ENCODE assay signal across 11 cellular contexts in the genomic region with DNA sequence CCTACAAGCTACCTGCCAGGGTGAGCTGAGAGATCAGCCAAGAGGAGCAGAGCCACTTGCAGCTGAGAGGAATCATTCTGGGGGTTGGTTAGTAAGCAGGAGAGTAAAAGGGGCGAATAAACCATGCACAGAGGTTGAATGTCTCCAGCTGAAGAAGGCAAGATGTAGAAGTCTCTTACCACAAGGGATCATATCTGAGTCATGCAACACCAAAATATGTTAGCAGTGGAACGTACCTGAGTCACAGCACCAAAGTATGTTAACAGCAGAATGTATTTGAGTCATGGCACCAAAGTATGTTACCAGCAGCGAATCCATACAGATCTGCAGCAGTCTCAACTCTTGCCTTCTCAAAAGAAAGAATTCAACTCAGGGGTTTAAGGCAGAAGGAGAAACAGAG. TPM values are rescaled to one million over a fixed set of nuclear protein-coding genes. Genes with fewer than 3 reads are reported as not detected.
DNase-seq lines count a peak whose midpoint lies in the region; ATAC-seq and TF ChIP-seq lines count a peak whose summit lies in the region.
"Had no signal": no experiment of that assay in that cellular context is flagged by ENCODE, and none has a peak within 500 bp of the region (broad histone marks: within the 10 kb centered on the region; RNA-seq: fewer than 3 reads in every experiment).

No MANE protein-coding gene starts in this region.

- peaks cover 14% of the 10 kb centered on the region for H3K4me1 Mint-ChIP-seq in activated CD4-positive, alpha-beta T cell treated with anti-CD3 and anti-CD28 coated beads for 36 hours
- peaks cover 13% of the 10 kb centered on the region for H3K4me1 Mint-ChIP-seq in stimulated activated effector memory CD8-positive, alpha-beta T cell treated with anti-CD3 and anti-CD28 coated beads, Interleukin-12 subunit alpha, Interleukin-12 subunit beta, amount 100 ng/mL, for 72 hours

- DNase-seq in activated CD4-positive, alpha-beta T cell treated with anti-CD3 and anti-CD28 coated beads for 36 hours = peak; percentile 19
- no peak for DNase-seq in activated CD4-positive, alpha-beta T cell treated with anti-CD3 and anti-CD28 coated beads, Interleukin-2, amount 50 U/mL, for 4 hours
- DNase-seq in amniotic stem cell (lab: John Stamatoyannopoulos, UW) = peak; percentile 54
- DNase-seq in stimulated activated effector memory CD8-positive, alpha-beta T cell treated with anti-CD3 and anti-CD28 coated beads, Interleukin-12 subunit alpha, Interleukin-12 subunit beta, amount 100 ng/mL, for 72 hours (ENCODE audit: low spot score in 2 of 2) = no peak
- DNase-seq in right atrium auricular region (ENCODE audit: low spot score) = no peak
- no peak for DNase-seq in posterior cingulate gyrus
- no peak for DNase-seq in nucleus accumbens (lab: John Stamatoyannopoulos, UW)
- DNase-seq: GOT3, NCI-H524 had no signal

- peak; percentile 96 for ATAC-seq in activated CD4-positive, alpha-beta T cell treated with anti-CD3 and anti-CD28 coated beads for 36 hours
- peak; percentile 60 for ATAC-seq in HG03066 (IDR thresholded peaks at IDR 0.05; ENCODE audit: low read depth, unreplicated experiment)
- ATAC-seq in stimulated activated effector memory CD8-positive, alpha-beta T cell treated with anti-CD3 and anti-CD28 coated beads, Interleukin-12 subunit alpha, Interleukin-12 subunit beta, amount 100 ng/mL, for 72 hours = peak; percentile 100

- no peak overlapping the region for H3K27ac ChIP-seq in right atrium auricular region
- H3K27ac ChIP-seq: BLaER1 had no signal

- peaks cover 22% of the 10 kb centered on the region for H3K9me3 Mint-ChIP-seq in activated CD4-positive, alpha-beta T cell treated with anti-CD3 and anti-CD28 coated beads for 36 hours (ENCODE audit: low read depth)
- H3K9me3 Mint-ChIP-seq in stimulated activated effector memory CD8-positive, alpha-beta T cell treated with anti-CD3 and anti-CD28 coated beads, Interleukin-12 subunit alpha, Interleukin-12 subunit beta, amount 100 ng/mL, for 72 hours = peaks cover 5% of the 10 kb centered on the region

- peaks cover 0 to 20% of the 10 kb centered on the region in 2 donors for H3K9me3 ChIP-seq in right atrium auricular region

- H3K4me1 ChIP-seq in right atrium auricular region = no peaks in the 10 kb centered on the region
- H3K4me1 ChIP-seq: BLaER1 had no signal

- H3K36me3 ChIP-seq in right atrium auricular region = no peaks in the 10 kb centered on the region
- H3K36me3 ChIP-seq: BLaER1 had no signal

- H3K4me3 Mint-ChIP-seq in activated CD4-positive, alpha-beta T cell treated with anti-CD3 and anti-CD28 coated beads for 36 hours = no peak overlapping the region
- no peak overlapping the region for H3K4me3 Mint-ChIP-seq in stimulated activated effector memory CD8-positive, alpha-beta T cell treated with anti-CD3 and anti-CD28 coated beads, Interleukin-12 subunit alpha, Interleukin-12 subunit beta, amount 100 ng/mL, for 72 hours

- H3K27me3 Mint-ChIP-seq in activated CD4-positive, alpha-beta T cell treated with anti-CD3 and anti-CD28 coated beads for 36 hours = no peaks in the 10 kb centered on the region

- CTCF ChIA-PET in activated CD4-positive, alpha-beta T cell treated with anti-CD3 and anti-CD28 coated beads for 36 hours (lab: Charles Lee) = interaction anchor here (1.0 to 1.4 kb wide), 2 partner anchors 10 to 13 kb away, joined by 4 read pairs; no protein-coding TSS in a partner anchor

- peak overlapping the region; percentile 40 for H3K27ac Mint-ChIP-seq in activated CD4-positive, alpha-beta T cell treated with anti-CD3 and anti-CD28 coated beads for 36 hours
- H3K27ac Mint-ChIP-seq in stimulated activated effector memory CD8-positive, alpha-beta T cell treated with anti-CD3 and anti-CD28 coated beads, Interleukin-12 subunit alpha, Interleukin-12 subunit beta, amount 100 ng/mL, for 72 hours = no peak overlapping the region

- H3K36me3 Mint-ChIP-seq in activated CD4-positive, alpha-beta T cell treated with anti-CD3 and anti-CD28 coated beads for 36 hours (ENCODE audit: low read depth) = peaks cover 2% of the 10 kb centered on the region
- H3K36me3 Mint-ChIP-seq in stimulated activated effector memory CD8-positive, alpha-beta T cell treated with anti-CD3 and anti-CD28 coated beads, Interleukin-12 subunit alpha, Interleukin-12 subunit beta, amount 100 ng/mL, for 72 hours = peaks cover 6% of the 10 kb centered on the region

- TF ChIP-seq CTCF in right atrium auricular region (IDR thresholded peaks at IDR 0.05) = no peak

- intact Hi-C loops in activated CD4-positive, alpha-beta T cell treated with anti-CD3 and anti-CD28 coated beads for 36 hours (cut with DNase I, micrococcal nuclease) = no loop called here
- intact Hi-C loops in posterior cingulate gyrus (cut with DNase I) = no loop called here

- no peak overlapping the region for H3K4me3 ChIP-seq in right atrium auricular region
- H3K4me3 ChIP-seq: BLaER1 had no signal

- no peaks in the 10 kb centered on the region for H3K27me3 ChIP-seq in right atrium auricular region
- H3K27me3 ChIP-seq: BLaER1 had no signal

- POLR2A ChIA-PET in activated CD4-positive, alpha-beta T cell treated with anti-CD3 and anti-CD28 coated beads for 36 hours (lab: Charles Lee) = interaction anchor here (0.6 to 1.1 kb wide), 2 partner anchors 159 to 180 kb away, joined by 3 read pairs; no protein-coding TSS in a partner anchor

RNA-seq across cellular contexts. Expression of a gene that starts 29.9 kb away (rescaled TPM):
- not detected for total RNA-seq in activated CD4-positive, alpha-beta T cell treated with anti-CD3 and anti-CD28 coated beads for 36 hours
- total RNA-seq in right atrium auricular region = not detected

Comparison
In these comparisons a context has a peak if more than half of its experiments do, and no peak if none do; other contexts are left out.
1. DNase-seq: peak in activated CD4-positive, alpha-beta T cell treated with anti-CD3 and anti-CD28 coated beads for 36 hours (single experiment) and amniotic stem cell (single experiment); none in activated CD4-positive, alpha-beta T cell treated with anti-CD3 and anti-CD28 coated beads, Interleukin-2, amount 50 U/mL, for 4 hours (0 of 2), stimulated activated effector memory CD8-positive, alpha-beta T cell treated with anti-CD3 and anti-CD28 coated beads, Interleukin-12 subunit alpha, Interleukin-12 subunit beta, amount 100 ng/mL, for 72 hours (0 of 2), right atrium auricular region (single experiment), posterior cingulate gyrus (0 of 10) and nucleus accumbens (0 of 56).
2. Peak in every context shown above with its lines, with median percentiles within 50 percentile points of each other: ATAC-seq.